ENCODE assay signal across 32 cellular contexts in genomic region chr17:45958307-45958706, GRCh38. TPM values are rescaled to one million over a fixed set of nuclear protein-coding genes. Genes with fewer than 3 reads are reported as not detected.
DNase-seq lines count a peak whose midpoint lies in the region; ATAC-seq lines count a peak whose summit lies in the region.
"Had no signal": no experiment of that assay in that cellular context is flagged by ENCODE, and none has a peak within 500 bp of the region (broad histone marks: within the 10 kb centered on the region; RNA-seq: fewer than 3 reads in every experiment).

No MANE protein-coding gene starts in this region.

- no peak overlapping the region for H3K9ac ChIP-seq in SK-N-MC (ENCODE audit: insufficient read length)
- H3K9ac ChIP-seq: BLaER1; BLaER1 treated with 17β-estradiol and CSF1 and Interleukin-3, amounts not matched to agents 10 nM and 100 nM had no signal

- no peaks in the 10 kb centered on the region for H3K36me3 Mint-ChIP-seq in T-helper 17 cell (ENCODE audit: low read depth)
- H3K36me3 Mint-ChIP-seq: CD14-positive monocyte; CD4-positive, alpha-beta memory T cell; CD4-positive, CD25-positive, alpha-beta regulatory T cell; CD8-positive, alpha-beta memory T cell; CD8-positive, alpha-beta T cell had no signal

- peaks cover 13% of the 10 kb centered on the region for H3K36me3 ChIP-seq in SK-N-MC (ENCODE audit: insufficient read depth, low read length)
- H3K36me3 ChIP-seq: BE2C; BLaER1; BLaER1 treated with 17β-estradiol and CSF1 and Interleukin-3, amounts not matched to agents 10 nM and 100 nM had no signal

- no peak overlapping the region for H3K4me3 Mint-ChIP-seq in T-helper 17 cell
- H3K4me3 Mint-ChIP-seq: B cell; CD14-positive monocyte; CD4-positive, alpha-beta memory T cell; CD4-positive, alpha-beta T cell; CD8-positive, alpha-beta memory T cell; CD8-positive, alpha-beta T cell had no signal

- no peak for DNase-seq in SK-N-MC (ENCODE audit: low read depth, low spot score)
- no peak for DNase-seq in T-helper 17 cell
- DNase-seq: 8988T; ACHN; AML-193; BE2C; C1 segment of cervical spinal cord; Caco-2; Calu3; CD4-positive, alpha-beta memory T cell; CD4-positive, alpha-beta T cell; CD4-positive, CD25-positive, alpha-beta regulatory T cell; CD8-positive, alpha-beta memory T cell; CD8-positive, alpha-beta T cell; COR-L47; DMS 273 treated with DMSO at 0.1 percent for 48 hours; DMS153; DMS53; DMS79; DMS79 treated with DMSO at 0.1 percent for 48 hours; DND-41; EL had no signal

- no peak for ATAC-seq in T-helper 17 cell
- ATAC-seq: A549; CD8-positive, alpha-beta T cell had no signal

- H3K27me3 Mint-ChIP-seq in T-helper 17 cell = peaks cover 2% of the 10 kb centered on the region
- H3K27me3 Mint-ChIP-seq: CD4-positive, alpha-beta memory T cell had no signal

- no peak overlapping the region for H3K27ac Mint-ChIP-seq in T-helper 17 cell
- H3K27ac Mint-ChIP-seq: B cell; CD4-positive, alpha-beta T cell; CD4-positive, CD25-positive, alpha-beta regulatory T cell; CD8-positive, alpha-beta memory T cell; CD8-positive, alpha-beta T cell had no signal

- peaks cover 2% of the 10 kb centered on the region for H3K4me1 Mint-ChIP-seq in T-helper 17 cell
- H3K4me1 Mint-ChIP-seq: B cell; CD14-positive monocyte; CD4-positive, alpha-beta memory T cell; CD4-positive, CD25-positive, alpha-beta regulatory T cell; CD8-positive, alpha-beta memory T cell had no signal

- peak overlapping the region; percentile 54; the same call in 1 of the 2 replicates for H3K27ac ChIP-seq in SK-N-MC
- H3K27ac ChIP-seq: 22Rv1; A549; BLaER1; BLaER1 treated with 17β-estradiol and CSF1 and Interleukin-3, amounts not matched to agents 10 nM and 100 nM; C4-2B had no signal

- no peak overlapping the region for H3K4me3 ChIP-seq in SK-N-MC
- H3K4me3 ChIP-seq: A549; BLaER1; BLaER1 treated with 17β-estradiol and CSF1 and Interleukin-3, amounts not matched to agents 10 nM and 100 nM had no signal

- H3K9me3 ChIP-seq in SK-N-MC (ENCODE audit: low read depth, low read length) (no peaks in the 10 kb centered on the region), T-helper 17 cell (ENCODE audit: control insufficient read depth, low read length, poor library complexity, severe bottlenecking) (no peaks in the 10 kb centered on the region)
- H3K9me3 ChIP-seq: A549; BE2C; BLaER1; BLaER1 treated with 17β-estradiol and CSF1 and Interleukin-3, amounts not matched to agents 10 nM and 100 nM; Caco-2 had no signal

RNA-seq across cellular contexts. Expression of gene STH, which starts 40.7 kb away (rescaled TPM):
- not detected for total RNA-seq in T-helper 17 cell
- total RNA-seq: A172; A673; B cell; Caco-2; Calu3; CD4-positive, alpha-beta memory T cell; CD4-positive, alpha-beta T cell; CD4-positive, CD25-positive, alpha-beta regulatory T cell; CD8-positive, alpha-beta memory T cell; CD8-positive, alpha-beta T cell; Daoy had no signal
